Comparison of ENCODE assay signal across 31 cellular contexts in the genomic region with DNA sequence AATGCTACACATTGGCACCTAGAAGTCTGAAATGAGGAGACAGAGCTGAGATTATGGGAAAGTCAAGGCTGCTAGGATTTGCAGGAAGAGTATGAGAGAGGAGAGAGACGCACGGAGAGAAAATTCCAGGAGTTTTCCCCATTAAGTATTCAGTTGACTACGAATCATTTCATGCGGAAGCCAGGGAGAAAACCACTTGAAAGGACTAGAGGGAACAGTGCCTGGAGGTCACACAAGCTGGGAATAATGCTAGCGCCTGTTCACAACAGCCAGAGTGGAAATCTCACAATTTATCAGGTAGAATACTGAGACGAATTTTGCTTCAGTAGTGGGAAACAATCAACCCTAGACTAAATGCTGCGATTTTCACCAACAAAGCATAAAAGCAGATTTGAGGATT.
"Had no signal": no experiment of that assay in that cellular context is flagged by ENCODE, and none has a peak within 500 bp of the region (broad histone marks: within the 10 kb centered on the region; RNA-seq: fewer than 3 reads in every experiment).

No MANE protein-coding gene starts in this region.

- H3K4me3 Mint-ChIP-seq: activated B cell treated with CpG ODN at 0.5 μM for 24 hours; activated CD4-positive, alpha-beta memory T cell treated with anti-CD3 and anti-CD28 coated beads for 36 hours; activated CD4-positive, alpha-beta T cell treated with anti-CD3 and anti-CD28 coated beads, Interleukin-2, amount 10 ng/mL, durations not matched to agents 24 days and 14 days; activated CD8-positive, alpha-beta T cell treated with anti-CD3 and anti-CD28 coated beads for 36 hours; activated naive CD4-positive, alpha-beta T cell treated with anti-CD3 and anti-CD28 coated beads, Interleukin-2, amount 10 ng/mL, durations not matched to agents 7 days and 5 days; activated naive CD4-positive, alpha-beta T cell treated with anti-CD3 and anti-CD28 coated beads, Interleukin-2, amount 50 U/mL, for 24 hours; activated naive CD8-positive, alpha-beta T cell; activated naive CD8-positive, alpha-beta T cell treated with anti-CD3 and anti-CD28 coated beads, Interleukin-2, amount 10 ng/mL, durations not matched to agents 7 days and 5 days; activated naive CD8-positive, alpha-beta T cell treated with anti-CD3 and anti-CD28 coated beads, Interleukin-2, amount 50 U/mL, for 24 hours; activated T-cell treated with anti-CD3 and anti-CD28 coated beads, Interleukin-2, amount 50 U/mL, for 24 hours; brain; central memory CD8-positive, alpha-beta T cell; T-helper 2 cell treated with Interferon-gamma antibody and Interleukin-4, amounts not matched to agents 5 μg/mL and 100 μg/mL, for 36 hours had no signal

- DNase-seq: activated B cell treated with CpG ODN at 0.5 μM for 24 hours; activated CD4-positive, alpha-beta memory T cell treated with anti-CD3 and anti-CD28 coated beads for 36 hours; activated CD4-positive, alpha-beta T cell treated with anti-CD3 and anti-CD28 coated beads for 4 hours; activated CD4-positive, alpha-beta T cell treated with anti-CD3 and anti-CD28 coated beads, Interleukin-2, amount 10 ng/mL, durations not matched to agents 24 days and 14 days; activated CD4-positive, alpha-beta T cell treated with anti-CD3 and anti-CD28 coated beads, Interleukin-2, amount 50 U/mL, for 1 hour; activated CD4-positive, alpha-beta T cell treated with anti-CD3 and anti-CD28 coated beads, Interleukin-2, amount 50 U/mL, for 4 hours; activated CD4-positive, CD25-positive, alpha-beta regulatory T cell treated with anti-CD3 and anti-CD28 coated beads, Interleukin-2, amount 50 U/mL, for 72 hours; activated CD8-positive, alpha-beta memory T cell treated with anti-CD3 and anti-CD28 coated beads, Interleukin-2, amount 50 U/mL, for 48 hours; activated CD8-positive, alpha-beta T cell treated with anti-CD3 and anti-CD28 coated beads for 36 hours; activated effector memory CD4-positive, alpha-beta T cell treated with Interleukin-2 at 50 U/mL for 16 hours; activated gamma-delta T cell; activated naive CD4-positive, alpha-beta T cell treated with anti-CD3 and anti-CD28 coated beads, Interleukin-2, amount 10 ng/mL, durations not matched to agents 7 days and 5 days; activated naive CD4-positive, alpha-beta T cell treated with Interleukin-2 at 50 U/mL for 16 hours; activated naive CD8-positive, alpha-beta T cell treated with anti-CD3 and anti-CD28 coated beads, Interleukin-2, amount 10 ng/mL, durations not matched to agents 7 days and 5 days; activated naive CD8-positive, alpha-beta T cell treated with anti-CD3 and anti-CD28 coated beads, Interleukin-2, amount 50 U/mL, for 24 hours; activated T-cell treated with anti-CD3 and anti-CD28 coated beads, Interleukin-2, amount 50 U/mL, for 24 hours; activated T-cell treated with anti-CD3 and anti-CD28 coated beads, Interleukin-2, amount 50 U/mL, for 48 hours; aorta; caudate nucleus; cerebellar nuclear complex; colonic mucosa; T-helper 2 cell; T-helper 9 cell had no signal

- H3K9me3 ChIP-seq: colonic mucosa had no signal

- H3K36me3 Mint-ChIP-seq: activated CD4-positive, alpha-beta memory T cell treated with anti-CD3 and anti-CD28 coated beads for 36 hours; activated naive CD4-positive, alpha-beta T cell treated with anti-CD3 and anti-CD28 coated beads, Interleukin-2, amount 10 ng/mL, durations not matched to agents 7 days and 5 days; activated naive CD4-positive, alpha-beta T cell treated with anti-CD3 and anti-CD28 coated beads, Interleukin-2, amount 50 U/mL, for 24 hours; activated naive CD8-positive, alpha-beta T cell; activated naive CD8-positive, alpha-beta T cell treated with anti-CD3 and anti-CD28 coated beads, Interleukin-2, amount 10 ng/mL, durations not matched to agents 7 days and 5 days; brain had no signal

- H3K4me1 Mint-ChIP-seq: activated naive CD4-positive, alpha-beta T cell treated with anti-CD3 and anti-CD28 coated beads, Interleukin-2, amount 10 ng/mL, durations not matched to agents 7 days and 5 days; activated naive CD4-positive, alpha-beta T cell treated with anti-CD3 and anti-CD28 coated beads, Interleukin-2, amount 50 U/mL, for 24 hours; central memory CD8-positive, alpha-beta T cell had no signal

- H3K27me3 ChIP-seq: cardiac muscle cell, colonic mucosa had no signal

- ATAC-seq: activated CD8-positive, alpha-beta T cell treated with anti-CD3 and anti-CD28 coated beads for 36 hours; activated naive CD8-positive, alpha-beta T cell treated with anti-CD3 and anti-CD28 coated beads, Interleukin-2, amount 50 U/mL, for 24 hours had no signal

- H3K36me3 ChIP-seq: cardiac muscle cell, colonic mucosa had no signal

- H3K27ac Mint-ChIP-seq: activated B cell treated with CpG ODN at 0.5 μM for 24 hours; activated CD4-positive, alpha-beta memory T cell treated with anti-CD3 and anti-CD28 coated beads for 36 hours; activated CD4-positive, alpha-beta T cell treated with anti-CD3 and anti-CD28 coated beads, Interleukin-2, amount 10 ng/mL, durations not matched to agents 24 days and 14 days; activated CD8-positive, alpha-beta T cell treated with anti-CD3 and anti-CD28 coated beads for 36 hours; activated naive CD4-positive, alpha-beta T cell treated with anti-CD3 and anti-CD28 coated beads, Interleukin-2, amount 10 ng/mL, durations not matched to agents 7 days and 5 days; activated naive CD4-positive, alpha-beta T cell treated with anti-CD3 and anti-CD28 coated beads, Interleukin-2, amount 50 U/mL, for 24 hours; activated naive CD8-positive, alpha-beta T cell; activated naive CD8-positive, alpha-beta T cell treated with anti-CD3 and anti-CD28 coated beads, Interleukin-2, amount 10 ng/mL, durations not matched to agents 7 days and 5 days; activated naive CD8-positive, alpha-beta T cell treated with anti-CD3 and anti-CD28 coated beads, Interleukin-2, amount 50 U/mL, for 24 hours; activated T-cell treated with anti-CD3 and anti-CD28 coated beads, Interleukin-2, amount 50 U/mL, for 24 hours; activated T-helper 2 cell treated with anti-CD3 and anti-CD28 coated beads, Interferon-gamma antibody, Interleukin-2, Interleukin-4, amounts not matched to agents 10 μg/mL and 5 μg/mL and 100 μg/mL, durations not matched to agents 14 hours and 24 hours and 36 hours; brain; T-helper 2 cell treated with Interferon-gamma antibody and Interleukin-4, amounts not matched to agents 5 μg/mL and 100 μg/mL, for 36 hours had no signal

- H3K27ac ChIP-seq: cardiac muscle cell, colonic mucosa, VCaP had no signal

- H3K4me3 ChIP-seq: cardiac muscle cell, colonic mucosa had no signal
